1 cellular context compared by ENCODE assay signal in genomic region chr1:182408435-182409070, GRCh38.
TF ChIP-seq lines count a peak whose summit lies in the region.

No MANE protein-coding gene starts in this region.

TF ChIP-seq in IMR-90, 13 proteins besides CTCF, POLR2A, EP300 and RAD21:
- no peak for TF ChIP-seq ELK1 (IDR thresholded peaks at IDR 0.05; ENCODE audit: borderline replicate concordance, low read depth, low read length)
- TF ChIP-seq MAFK (IDR thresholded peaks at IDR 0.05; ENCODE audit: low read depth, low read length): no peak
- no peak for TF ChIP-seq MAZ (IDR thresholded peaks at IDR 0.05; ENCODE audit: borderline replicate concordance, low read depth, low read length)
- no peak for TF ChIP-seq FOS (IDR thresholded peaks at IDR 0.05; ENCODE audit: low read depth, low read length)
- TF ChIP-seq USF2 (IDR thresholded peaks at IDR 0.05; ENCODE audit: low read depth, low read length): no peak
- TF ChIP-seq RFX5 (IDR thresholded peaks at IDR 0.05; ENCODE audit: low read depth, low read length): no peak
